15 cellular contexts compared by ENCODE assay signal in the genomic region with DNA sequence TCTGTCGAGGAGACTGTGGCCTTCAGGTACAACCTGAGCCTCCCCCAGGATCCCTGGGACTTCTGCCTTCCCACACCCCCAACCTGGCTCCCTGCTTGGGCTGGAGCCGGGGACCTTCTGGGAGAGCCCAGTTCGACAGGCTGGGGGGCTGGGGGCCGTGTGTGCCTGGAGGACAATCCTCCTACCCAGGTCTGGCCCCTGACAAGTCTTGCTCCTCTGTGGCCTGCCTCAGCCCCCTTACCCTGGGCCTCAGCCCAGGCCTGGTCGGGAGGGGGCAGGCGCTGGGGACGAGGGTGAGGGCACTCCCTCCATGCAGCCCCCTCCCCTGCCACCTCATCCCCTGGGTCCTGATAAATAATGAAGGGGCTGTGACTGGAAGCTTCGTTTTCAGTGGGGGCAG. TPM values are rescaled to one million over a fixed set of nuclear protein-coding genes. Genes with fewer than 3 reads are reported as not detected.
DNase-seq lines count a peak whose midpoint lies in the region; ATAC-seq and TF ChIP-seq lines count a peak whose summit lies in the region.
"Had no signal": no experiment of that assay in that cellular context is flagged by ENCODE, and none has a peak within 500 bp of the region (broad histone marks: within the 10 kb centered on the region; RNA-seq: fewer than 3 reads in every experiment).

No MANE protein-coding gene starts in this region.

- H3K36me3 Mint-ChIP-seq in endodermal cell (ENCODE audit: low read depth) = peaks cover 19% of the 10 kb centered on the region
- H3K36me3 Mint-ChIP-seq: activated naive CD4-positive, alpha-beta T cell treated with anti-CD3 and anti-CD28 coated beads, Interleukin-2, amount 50 U/mL, for 72 hours; CD8-positive, alpha-beta T cell; IgD-negative memory B cell; T-cell had no signal

- H3K4me3 ChIP-seq in endodermal cell (ENCODE audit: low read length) (no peak overlapping the region), neural cell (ENCODE audit: low read length) (peak overlapping the region; percentile 97), tibial artery (no peak overlapping the region), spleen (no peak overlapping the region)
- H3K4me3 ChIP-seq: GM12878 had no signal

- POLR2A ChIA-PET in RWPE1 (lab: Yijun Ruan, JAX; ENCODE audit: low non-redundant PET) = no interaction called here

- no peak for TF ChIP-seq CTCF in RWPE1 (conservative IDR thresholded peaks at IDR 0.05; ENCODE audit: low read depth)
- TF ChIP-seq CTCF in endodermal cell (conservative IDR thresholded peaks at IDR 0.05) = no peak
- TF ChIP-seq CTCF in neural cell (IDR thresholded peaks at IDR 0.05; ENCODE audit: poor library complexity, severe bottlenecking) = no peak
- TF ChIP-seq CTCF in tibial artery (IDR thresholded peaks at IDR 0.05) = no peak
- TF ChIP-seq CTCF in spleen (IDR thresholded peaks at IDR 0.05 in 8 of 11, conservative IDR thresholded peaks at IDR 0.05 in 3 of 11) = no peak

- intact Hi-C loops in tibial artery (cut with DNase I; ENCODE audit: low total_unique reads) = loop anchor here (5.0 kb wide), 1 partner anchor 92 kb away; no protein-coding TSS in a partner anchor
- intact Hi-C loops in spleen (cut with DNase I; ENCODE audit: low total_unique reads) = no loop called here

- H3K9ac ChIP-seq in endodermal cell (ENCODE audit: extremely low read depth, low read length, poor library complexity, severe bottlenecking) = no peak overlapping the region
- H3K9ac ChIP-seq in neural cell (ENCODE audit: low read length) = peak overlapping the region; percentile 94
- H3K9ac ChIP-seq: parathyroid adenoma had no signal

- no peak for ATAC-seq in HG03025 (IDR thresholded peaks at IDR 0.05; ENCODE audit: low FRiP score, unreplicated experiment)
- ATAC-seq: activated naive CD4-positive, alpha-beta T cell treated with anti-CD3 and anti-CD28 coated beads, Interleukin-2, amount 50 U/mL, for 72 hours; CD8-positive, alpha-beta T cell; GM12878; T-cell had no signal

- H3K36me3 ChIP-seq in endodermal cell (ENCODE audit: control insufficient read depth, insufficient read depth, low read length) (peaks cover 6% of the 10 kb centered on the region), neural cell (ENCODE audit: insufficient read depth, low read length) (no peaks in the 10 kb centered on the region), tibial artery (no peaks in the 10 kb centered on the region), spleen (no peaks in the 10 kb centered on the region)

- no peaks in the 10 kb centered on the region for H3K9me3 ChIP-seq in endodermal cell (ENCODE audit: control insufficient read depth, low read length)
- H3K9me3 ChIP-seq in neural cell (ENCODE audit: low read length) = no peaks in the 10 kb centered on the region
- H3K9me3 ChIP-seq in tibial artery = no peaks in the 10 kb centered on the region
- no peaks in the 10 kb centered on the region for H3K9me3 ChIP-seq in spleen

- H3K27ac Mint-ChIP-seq in endodermal cell = no peak overlapping the region
- H3K27ac Mint-ChIP-seq: activated naive CD4-positive, alpha-beta T cell treated with anti-CD3 and anti-CD28 coated beads, Interleukin-2, amount 50 U/mL, for 72 hours; CD8-positive, alpha-beta T cell; T-cell had no signal

- H3K9me2 ChIP-seq in neural cell (ENCODE audit: insufficient read depth, low read length) = no peaks in the 10 kb centered on the region

- peaks cover 35% of the 10 kb centered on the region for H3K4me1 Mint-ChIP-seq in endodermal cell

- peak overlapping the region; percentile 13 for H3K4me3 Mint-ChIP-seq in endodermal cell
- H3K4me3 Mint-ChIP-seq: CD8-positive, alpha-beta T cell; T-cell had no signal

- H3K79me2 ChIP-seq in neural cell (replicated peaks; ENCODE audit: insufficient read depth, low read length) = peaks cover 76% of the 10 kb centered on the region
- H3K79me2 ChIP-seq: parathyroid adenoma had no signal

- no peak for TF ChIP-seq EP300 in neural cell (conservative IDR thresholded peaks at IDR 0.05; ENCODE audit: poor library complexity, severe bottlenecking)

- H2AFZ ChIP-seq in neural cell (ENCODE audit: low read depth, low read length) = no peak overlapping the region
- H2AFZ ChIP-seq: parathyroid adenoma had no signal

- H4K20me1 ChIP-seq in neural cell (ENCODE audit: insufficient read depth) = peaks cover 5% of the 10 kb centered on the region

- H3K9me3 Mint-ChIP-seq in endodermal cell = no peaks in the 10 kb centered on the region
- H3K9me3 Mint-ChIP-seq: activated naive CD4-positive, alpha-beta T cell treated with anti-CD3 and anti-CD28 coated beads, Interleukin-2, amount 50 U/mL, for 72 hours; CD8-positive, alpha-beta T cell; T-cell had no signal

- H3K4me1 ChIP-seq in endodermal cell (ENCODE audit: control insufficient read depth, insufficient read depth, low read length) (peaks cover 17% of the 10 kb centered on the region), tibial artery (peaks cover 7 to 78% (median 60%) of the 10 kb centered on the region in 4 donors), spleen (peaks cover 34 to 93% (median 78%) of the 10 kb centered on the region in 6 donors)

- peak overlapping the region; percentile 4 for H3K4me2 ChIP-seq in neural cell (ENCODE audit: low read length)

- peaks cover 12% of the 10 kb centered on the region for H3K27me3 ChIP-seq in endodermal cell (ENCODE audit: control insufficient read depth, insufficient read depth, low read length, poor library complexity, severe bottlenecking)
- no peaks in the 10 kb centered on the region for H3K27me3 ChIP-seq in neural cell (ENCODE audit: insufficient read depth, low read depth, low read length)
- H3K27me3 ChIP-seq in tibial artery = no peaks in the 10 kb centered on the region
- H3K27me3 ChIP-seq in spleen (replicated peaks in 1 of 7) = peaks cover 0 to 100% (median 53%) of the 10 kb centered on the region in 7 donors

- CTCF ChIA-PET in RWPE1 (lab: Yijun Ruan, JAX) = no interaction called here

- no peak for TF ChIP-seq RAD21 in neural cell (conservative IDR thresholded peaks at IDR 0.05)

- no peak for TF ChIP-seq POLR2A in spleen (IDR thresholded peaks at IDR 0.05)

- H3K27ac ChIP-seq in RWPE1 (peak overlapping the region; percentile 94), endodermal cell (ENCODE audit: low read depth, low read length) (peak overlapping the region; percentile 89), neural cell (ENCODE audit: low read length) (no peak overlapping the region), tibial artery (peak overlapping the region; percentile 91 to 97), spleen (peak overlapping the region in 4 of 8 donors; percentile 90 to 95 (median 92))
- H3K27ac ChIP-seq: parathyroid adenoma had no signal

- H3K27me3 Mint-ChIP-seq in endodermal cell (ENCODE audit: insufficient read depth) = peaks cover 45% of the 10 kb centered on the region

- 55 to 56% methylated on average over 2 to 8 of the region's 8 CpGs for WGBS in endodermal cell (ENCODE audit: insufficient coverage in 1 of 2, insufficient read length in 1 of 2), 2 experiments
- 59 to 83% (median 72%) methylated on average over 3 to 8 of the region's 8 CpGs for WGBS in spleen, 5 donors

- DNase-seq in RWPE1 (ENCODE audit: low spot score) = no peak
- DNase-seq in endodermal cell = no peak
- DNase-seq in tibial artery = no peak
- DNase-seq in spleen = no peak
- DNase-seq in NCI-H128 (lab: John Stamatoyannopoulos, UW; ENCODE audit: unreplicated experiment) = no peak
- DNase-seq: CD8-positive, alpha-beta T cell; NCI-H1417 treated with DMSO at 0.1 percent for 48 hours; stimulated activated CD8-positive, alpha-beta memory T cell treated with anti-CD3 and anti-CD28 coated beads, Interleukin-4, amount 100 ng/mL, for 48 hours; T-cell had no signal

- H3F3A ChIP-seq in neural cell (ENCODE audit: insufficient read depth, low read length, poor library complexity, severe bottlenecking) = no peaks in the 10 kb centered on the region

TF ChIP-seq in neural cell, 6 proteins besides CTCF, POLR2A, EP300 and RAD21:
- TF ChIP-seq SMC3 (conservative IDR thresholded peaks at IDR 0.05; ENCODE audit: poor library complexity) = no peak
- TF ChIP-seq MXI1 (conservative IDR thresholded peaks at IDR 0.05; ENCODE audit: poor library complexity, severe bottlenecking) = no peak
- no peak for TF ChIP-seq POLR2AphosphoS5 (IDR thresholded peaks at IDR 0.05)
- TF ChIP-seq REST (IDR thresholded peaks at IDR 0.05; ENCODE audit: borderline replicate concordance) = no peak
- TF ChIP-seq TAF1 (IDR thresholded peaks at IDR 0.05; ENCODE audit: low read depth) = no peak
- no peak for TF ChIP-seq EZH2 (IDR thresholded peaks at IDR 0.05; ENCODE audit: borderline replicate concordance, insufficient read depth, low read length, poor library complexity, severe bottlenecking)

RNA-seq across cellular contexts. Expression of gene BAHCC1, which starts 5.2 kb away (rescaled TPM):
- total RNA-seq in endodermal cell (10 to 100 TPM; 63.9 to 78.1 TPM), spleen (10 to 100 TPM in 6 of 7 donors, 1 to 10 TPM in 1; 8.7 to 20.3 (median 14.9) TPM)
- polyA plus RNA-seq in endodermal cell (2013, experiment 1 of 2) = 40.3 TPM
- 37.2 TPM for polyA plus RNA-seq in endodermal cell (2013, experiment 2 of 2)
- polyA plus RNA-seq in neural cell (12.4 and 14.2 TPM in 2 replicates), spleen (10 to 100 TPM in 1 of 3 donors, 1 to 10 TPM in 2; 1.7 to 10.2 (median 2.0) TPM)
- 20.7 and 24.9 TPM in 2 replicates for polyA minus RNA-seq in neural cell
- polyA plus RNA-seq: IgD-negative memory B cell had no signal
